ENCODE assay signal across 2 cellular contexts in the genomic region with DNA sequence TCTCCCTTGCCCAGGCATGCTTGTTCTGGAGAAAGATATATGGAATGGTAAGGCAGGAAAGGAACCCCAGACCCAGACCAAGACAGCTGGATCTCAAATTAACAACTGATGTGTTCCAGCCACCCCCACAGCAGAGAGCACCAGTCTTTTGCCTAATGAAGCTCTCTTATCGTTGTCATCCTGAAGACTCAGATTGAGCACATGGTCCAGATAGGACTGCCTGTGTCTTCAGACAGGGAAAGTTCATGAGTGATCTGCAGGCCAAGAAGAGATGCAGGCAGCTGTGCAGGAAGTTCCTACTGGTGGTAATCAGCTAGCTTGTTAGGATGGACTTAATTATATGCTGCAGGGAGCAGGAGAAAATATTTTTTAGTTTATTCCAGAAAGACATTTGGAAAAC.
TF ChIP-seq lines count a peak whose summit lies in the region.

No MANE protein-coding gene starts in this region.

TF ChIP-seq in IMR-90, 13 proteins besides CTCF, POLR2A, EP300 and RAD21:
- TF ChIP-seq MXI1 (IDR thresholded peaks at IDR 0.05; ENCODE audit: borderline replicate concordance, low read depth, low read length) (no peak), RCOR1 (IDR thresholded peaks at IDR 0.05; ENCODE audit: insufficient replicate concordance, low read length) (no peak), NFE2L2 (IDR thresholded peaks at IDR 0.05; ENCODE audit: low read depth, low read length) (no peak), CEBPB (IDR thresholded peaks at IDR 0.05; ENCODE audit: low read depth, low read length) (no peak), FOS (IDR thresholded peaks at IDR 0.05; ENCODE audit: low read depth, low read length) (no peak), RFX5 (IDR thresholded peaks at IDR 0.05; ENCODE audit: low read depth, low read length) (no peak), MAFK (IDR thresholded peaks at IDR 0.05; ENCODE audit: low read depth, low read length) (no peak), BHLHE40 (IDR thresholded peaks at IDR 0.05; ENCODE audit: low read depth, low read length) (no peak), SMC3 (IDR thresholded peaks at IDR 0.05; ENCODE audit: low read depth, low read length) (no peak), CHD1 (IDR thresholded peaks at IDR 0.05; ENCODE audit: low read depth, low read length) (no peak), MAZ (IDR thresholded peaks at IDR 0.05; ENCODE audit: borderline replicate concordance, low read depth, low read length) (no peak)
- TF ChIP-seq, protein P1, sequence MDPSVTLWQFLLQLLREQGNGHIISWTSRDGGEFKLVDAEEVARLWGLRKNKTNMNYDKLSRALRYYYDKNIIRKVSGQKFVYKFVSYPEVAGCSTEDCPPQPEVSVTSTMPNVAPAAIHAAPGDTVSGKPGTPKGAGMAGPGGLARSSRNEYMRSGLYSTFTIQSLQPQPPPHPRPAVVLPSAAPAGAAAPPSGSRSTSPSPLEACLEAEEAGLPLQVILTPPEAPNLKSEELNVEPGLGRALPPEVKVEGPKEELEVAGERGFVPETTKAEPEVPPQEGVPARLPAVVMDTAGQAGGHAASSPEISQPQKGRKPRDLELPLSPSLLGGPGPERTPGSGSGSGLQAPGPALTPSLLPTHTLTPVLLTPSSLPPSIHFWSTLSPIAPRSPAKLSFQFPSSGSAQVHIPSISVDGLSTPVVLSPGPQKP (IDR thresholded peaks at IDR 0.05; ENCODE audit: borderline replicate concordance, low read depth, low read length) = no peak
- TF ChIP-seq, protein P2, sequence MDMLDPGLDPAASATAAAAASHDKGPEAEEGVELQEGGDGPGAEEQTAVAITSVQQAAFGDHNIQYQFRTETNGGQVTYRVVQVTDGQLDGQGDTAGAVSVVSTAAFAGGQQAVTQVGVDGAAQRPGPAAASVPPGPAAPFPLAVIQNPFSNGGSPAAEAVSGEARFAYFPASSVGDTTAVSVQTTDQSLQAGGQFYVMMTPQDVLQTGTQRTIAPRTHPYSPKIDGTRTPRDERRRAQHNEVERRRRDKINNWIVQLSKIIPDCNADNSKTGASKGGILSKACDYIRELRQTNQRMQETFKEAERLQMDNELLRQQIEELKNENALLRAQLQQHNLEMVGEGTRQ (IDR thresholded peaks at IDR 0.05; ENCODE audit: low read depth, low read length) = no peak

TF ChIP-seq in H1, 55 proteins besides CTCF, POLR2A, EP300 and RAD21:
- TF ChIP-seq RFX5 (IDR thresholded peaks at IDR 0.05; ENCODE audit: borderline replicate concordance, low read depth, low read length) = no peak
- TF ChIP-seq SRF (IDR thresholded peaks at IDR 0.05; ENCODE audit: low read depth, low read length) = no peak
- no peak for TF ChIP-seq GTF2F1 (IDR thresholded peaks at IDR 0.05; ENCODE audit: borderline replicate concordance, low read depth, low read length)
- TF ChIP-seq KDM4A (IDR thresholded peaks at IDR 0.05; ENCODE audit: low read depth, low read length, severe bottlenecking) = no peak
- no peak for TF ChIP-seq JUND (IDR thresholded peaks at IDR 0.05; ENCODE audit: low read length)
- no peak for TF ChIP-seq KDM5A (IDR thresholded peaks at IDR 0.05; ENCODE audit: low read length)
- TF ChIP-seq SIN3A (conservative IDR thresholded peaks at IDR 0.05 in 1 of 2, IDR thresholded peaks at IDR 0.05 in 1 of 2; ENCODE audit: low read depth in 1 of 2, low read length in 2 of 2) = no peak
- TF ChIP-seq, protein P3, sequence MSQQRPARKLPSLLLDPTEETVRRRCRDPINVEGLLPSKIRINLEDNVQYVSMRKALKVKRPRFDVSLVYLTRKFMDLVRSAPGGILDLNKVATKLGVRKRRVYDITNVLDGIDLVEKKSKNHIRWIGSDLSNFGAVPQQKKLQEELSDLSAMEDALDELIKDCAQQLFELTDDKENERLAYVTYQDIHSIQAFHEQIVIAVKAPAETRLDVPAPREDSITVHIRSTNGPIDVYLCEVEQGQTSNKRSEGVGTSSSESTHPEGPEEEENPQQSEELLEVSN (IDR thresholded peaks at IDR 0.05) = no peak
- TF ChIP-seq KDM1A (IDR thresholded peaks at IDR 0.05; ENCODE audit: borderline replicate concordance, low read length) = no peak
- no peak for TF ChIP-seq SUZ12 (IDR thresholded peaks at IDR 0.05; ENCODE audit: low read length)
- TF ChIP-seq, protein P2 (IDR thresholded peaks at IDR 0.05; ENCODE audit: low read length) = no peak
- TF ChIP-seq NANOG (IDR thresholded peaks at IDR 0.05; ENCODE audit: insufficient read depth, low read depth, low read length, poor library complexity, severe bottlenecking) = no peak
- TF ChIP-seq CBX5 (IDR thresholded peaks at IDR 0.05; ENCODE audit: low read depth, low read length) = no peak
- no peak for TF ChIP-seq TAF7 (optimal IDR thresholded peaks at IDR 0.05; ENCODE audit: borderline replicate concordance, low read depth, low read length)
